Comparison of ENCODE assay signal across 8 cellular contexts in the genomic region with DNA sequence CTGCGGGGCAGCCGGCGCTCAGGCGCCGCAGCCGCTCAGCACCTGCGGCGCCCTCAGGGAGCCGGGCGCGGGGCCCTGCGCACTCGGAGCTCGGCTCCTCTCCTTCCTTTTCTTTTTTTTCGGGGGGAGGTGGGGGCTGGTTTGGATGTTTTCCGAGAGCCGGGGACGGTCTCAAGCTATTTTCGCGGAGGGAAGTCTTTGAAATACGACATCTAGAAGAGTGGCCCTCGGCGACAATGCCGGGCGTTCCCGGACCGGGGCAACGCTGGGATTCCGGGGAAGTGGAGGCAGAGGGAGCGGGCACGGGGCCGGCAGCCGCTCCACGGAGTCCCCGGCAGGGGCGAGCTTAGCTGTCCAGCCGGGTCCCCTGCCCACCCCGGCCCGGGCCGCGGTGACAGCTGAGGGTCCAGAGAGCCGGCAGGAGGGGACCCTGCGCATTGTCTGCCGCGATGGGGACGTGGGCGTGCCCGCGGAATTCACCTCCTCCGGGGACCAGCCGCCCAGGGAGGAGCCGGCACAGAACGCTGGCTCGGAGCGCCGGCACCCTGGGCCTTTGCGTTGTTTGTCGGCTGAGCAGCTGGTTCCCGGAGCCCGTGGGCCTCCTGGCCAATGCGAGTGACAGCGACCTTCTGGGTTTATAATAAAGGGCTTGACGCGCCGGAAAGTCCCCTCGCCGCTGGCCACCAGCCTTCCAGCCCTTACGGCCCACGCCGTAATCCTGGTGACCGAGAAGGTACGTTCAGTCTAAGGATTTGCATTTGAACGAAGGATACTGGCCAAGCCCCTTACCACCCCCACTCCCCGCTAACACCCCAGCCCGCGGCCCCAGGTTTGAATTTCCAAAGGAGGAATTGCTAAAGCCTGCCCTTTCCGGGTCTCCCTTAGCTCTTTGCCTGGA. TPM values are rescaled to one million over a fixed set of nuclear protein-coding genes. Genes with fewer than 3 reads are reported as not detected.
DNase-seq lines count a peak whose midpoint lies in the region; ATAC-seq and TF ChIP-seq lines count a peak whose summit lies in the region.

No MANE protein-coding gene starts in this region.

- peaks cover 34% of the 10 kb centered on the region for H4K20me1 ChIP-seq in Loucy (ENCODE audit: insufficient read depth, low read length, poor library complexity, severe bottlenecking)

- CTCF ChIA-PET in BJ (lab: Yijun Ruan, JAX) = interaction anchor here (0.6 kb wide), 1 partner anchor 21 kb away, joined by 3 read pairs; no protein-coding TSS in a partner anchor

- DNase-seq in BJ (ENCODE audit: low read depth) (no peak), ecto neural progenitor cell (ENCODE audit: low spot score) (peak; percentile 69), kidney glomerular epithelial cell (lab: John Stamatoyannopoulos, UW) (no peak)
- DNase-seq in activated CD4-positive, alpha-beta T cell treated with anti-CD3 and anti-CD28 coated beads, Interleukin-2, amount 10 ng/mL, durations not matched to agents 24 days and 14 days = peak; percentile 90
- DNase-seq in stimulated activated naive B cell treated with anti-CD40 and anti-IgM and Interleukin-4, amounts not matched to agents 10 μg/mL and 1 μg/mL and 100 μg/mL, for 72 hours = peak; percentile 66

- peaks cover 14% of the 10 kb centered on the region for H3K27me3 Mint-ChIP-seq in activated CD4-positive, alpha-beta T cell treated with anti-CD3 and anti-CD28 coated beads, Interleukin-2, amount 10 ng/mL, durations not matched to agents 24 days and 14 days
- H3K27me3 Mint-ChIP-seq in stimulated activated naive B cell treated with anti-CD40 and anti-IgM and Interleukin-4, amounts not matched to agents 10 μg/mL and 1 μg/mL and 100 μg/mL, for 72 hours = no peaks in the 10 kb centered on the region

- no peak for TF ChIP-seq CTCF in BJ (IDR thresholded peaks at IDR 0.05; ENCODE audit: insufficient read depth, low read depth, low read length)
- TF ChIP-seq CTCF in Loucy (conservative IDR thresholded peaks at IDR 0.05; ENCODE audit: low read length) = no peak

- H3F3A ChIP-seq in Loucy (ENCODE audit: low read depth) = peaks cover 6% of the 10 kb centered on the region; the same call in 1 of the 2 replicates

- H3K9ac ChIP-seq in Loucy (ENCODE audit: low read depth, low read length, poor library complexity, severe bottlenecking) = peak overlapping the region; percentile 95

- peak overlapping the region; percentile 84 for H3K4me2 ChIP-seq in Loucy (ENCODE audit: low read depth, low read length, poor library complexity, severe bottlenecking)

- no peaks in the 10 kb centered on the region for H3K9me3 Mint-ChIP-seq in activated CD4-positive, alpha-beta T cell treated with anti-CD3 and anti-CD28 coated beads, Interleukin-2, amount 10 ng/mL, durations not matched to agents 24 days and 14 days
- H3K9me3 Mint-ChIP-seq in stimulated activated naive B cell treated with anti-CD40 and anti-IgM and Interleukin-4, amounts not matched to agents 10 μg/mL and 1 μg/mL and 100 μg/mL, for 72 hours = no peaks in the 10 kb centered on the region

- intact Hi-C loops in activated CD4-positive, alpha-beta T cell treated with anti-CD3 and anti-CD28 coated beads, Interleukin-2, amount 10 ng/mL, durations not matched to agents 24 days and 14 days (cut with micrococcal nuclease) = loop anchor here (1.0 to 10.0 kb wide), 3 partner anchors 18 to 81 kb away; a partner anchor contains a TSS

- peaks cover 54% of the 10 kb centered on the region for H3K79me2 ChIP-seq in Loucy (ENCODE audit: insufficient read depth, low read length)

- H2AFZ ChIP-seq in Loucy (ENCODE audit: low read length) = peak overlapping the region; percentile 61

- H3K4me1 Mint-ChIP-seq in activated CD4-positive, alpha-beta T cell treated with anti-CD3 and anti-CD28 coated beads, Interleukin-2, amount 10 ng/mL, durations not matched to agents 24 days and 14 days = peaks cover 20% of the 10 kb centered on the region
- peaks cover 19 to 50% of the 10 kb centered on the region in 2 donors for H3K4me1 Mint-ChIP-seq in stimulated activated naive B cell treated with anti-CD40 and anti-IgM and Interleukin-4, amounts not matched to agents 10 μg/mL and 1 μg/mL and 100 μg/mL, for 72 hours

- H3K4me3 Mint-ChIP-seq in activated CD4-positive, alpha-beta T cell treated with anti-CD3 and anti-CD28 coated beads, Interleukin-2, amount 10 ng/mL, durations not matched to agents 24 days and 14 days = peak overlapping the region; percentile 78
- H3K4me3 Mint-ChIP-seq in stimulated activated naive B cell treated with anti-CD40 and anti-IgM and Interleukin-4, amounts not matched to agents 10 μg/mL and 1 μg/mL and 100 μg/mL, for 72 hours = peak overlapping the region; percentile 78 to 80

- POLR2A ChIA-PET in BJ (lab: Charles Lee) = no interaction called here

- peaks cover 25% of the 10 kb centered on the region for H3K36me3 Mint-ChIP-seq in activated CD4-positive, alpha-beta T cell treated with anti-CD3 and anti-CD28 coated beads, Interleukin-2, amount 10 ng/mL, durations not matched to agents 24 days and 14 days (ENCODE audit: low read depth)
- peaks cover 25 to 29% of the 10 kb centered on the region in 2 donors for H3K36me3 Mint-ChIP-seq in stimulated activated naive B cell treated with anti-CD40 and anti-IgM and Interleukin-4, amounts not matched to agents 10 μg/mL and 1 μg/mL and 100 μg/mL, for 72 hours

- H3K27ac Mint-ChIP-seq in activated CD4-positive, alpha-beta T cell treated with anti-CD3 and anti-CD28 coated beads, Interleukin-2, amount 10 ng/mL, durations not matched to agents 24 days and 14 days = peak overlapping the region; percentile 10
- peak overlapping the region; percentile 93 for H3K27ac Mint-ChIP-seq in stimulated activated naive B cell treated with anti-CD40 and anti-IgM and Interleukin-4, amounts not matched to agents 10 μg/mL and 1 μg/mL and 100 μg/mL, for 72 hours

- ATAC-seq in GM19397 (IDR thresholded peaks at IDR 0.05; ENCODE audit: unreplicated experiment) = peak; percentile 38
- peak; percentile 81 to 85 for ATAC-seq in stimulated activated naive B cell treated with anti-CD40 and anti-IgM and Interleukin-4, amounts not matched to agents 10 μg/mL and 1 μg/mL and 100 μg/mL, for 72 hours (replicated peaks)

- H3K9me3 ChIP-seq in Loucy (ENCODE audit: insufficient read depth, low read depth, low read length) = no peaks in the 10 kb centered on the region
- no peaks in the 10 kb centered on the region for H3K9me3 ChIP-seq in mononuclear cell (ENCODE audit: low read depth, low read length)

- H3K4me1 ChIP-seq in Loucy (ENCODE audit: insufficient read depth, low read length, poor library complexity, severe bottlenecking) (peaks cover 63% of the 10 kb centered on the region), mononuclear cell (ENCODE audit: insufficient read depth, low read length) (peaks cover 24% of the 10 kb centered on the region)

- H3K4me3 ChIP-seq in BJ (ENCODE audit: low read depth, low read length) (peak overlapping the region; percentile 52), Loucy (ENCODE audit: low read length, poor library complexity, severe bottlenecking) (peak overlapping the region; percentile 93), mononuclear cell (ENCODE audit: low read length) (peak overlapping the region; percentile 82)

- H3K9me2 ChIP-seq in Loucy (replicated peaks; ENCODE audit: low read depth, low read length) = no peaks in the 10 kb centered on the region

- H3K36me3 ChIP-seq in BJ (ENCODE audit: control insufficient read depth, insufficient read depth, low read length) = no peaks in the 10 kb centered on the region
- H3K36me3 ChIP-seq in Loucy (ENCODE audit: insufficient read depth, low read length) = peaks cover 16% of the 10 kb centered on the region; the same call in 1 of the 2 replicates

- H3K27me3 ChIP-seq in BJ (ENCODE audit: control insufficient read depth, insufficient read depth, low read length) = no peaks in the 10 kb centered on the region; the same call in 1 of the 2 replicates
- H3K27me3 ChIP-seq in Loucy (ENCODE audit: insufficient read depth, low read length, poor library complexity, severe bottlenecking) = no peaks in the 10 kb centered on the region
- H3K27me3 ChIP-seq in mononuclear cell (ENCODE audit: insufficient read depth, low read length) = no peaks in the 10 kb centered on the region

RNA-seq across cellular contexts. Expression of a gene that starts 0.6 kb away (rescaled TPM):
- 0.49 and 0.88 TPM in 2 replicates for polyA plus RNA-seq in BJ (2011; rRNA removed)
- polyA minus RNA-seq in BJ (2011; rRNA and poly(A)+ RNA removed) = 0.28 and 0.57 TPM in 2 replicates
- 19.5 and 23.0 TPM in 2 replicates for total RNA-seq in activated CD4-positive, alpha-beta T cell treated with anti-CD3 and anti-CD28 coated beads, Interleukin-2, amount 10 ng/mL, durations not matched to agents 24 days and 14 days
- total RNA-seq in mononuclear cell = 19.4 TPM

RNA-seq across cellular contexts. Expression of a gene that starts 18.2 kb away (rescaled TPM):
- 0.06 and 0.11 TPM in 2 replicates for polyA plus RNA-seq in BJ (2011; rRNA removed)
- polyA minus RNA-seq in BJ (2011; rRNA and poly(A)+ RNA removed) = not detected in 2 replicates
- not detected in 2 replicates for total RNA-seq in activated CD4-positive, alpha-beta T cell treated with anti-CD3 and anti-CD28 coated beads, Interleukin-2, amount 10 ng/mL, durations not matched to agents 24 days and 14 days
- total RNA-seq in mononuclear cell = 0.10 TPM

Comparison
In these comparisons a context has a peak if more than half of its experiments do, and no peak if none do; other contexts are left out.
1. DNase-seq: peak in activated CD4-positive, alpha-beta T cell treated with anti-CD3 and anti-CD28 coated beads, Interleukin-2, amount 10 ng/mL, durations not matched to agents 24 days and 14 days (single experiment), ecto neural progenitor cell (single experiment) and stimulated activated naive B cell treated with anti-CD40 and anti-IgM and Interleukin-4, amounts not matched to agents 10 μg/mL and 1 μg/mL and 100 μg/mL, for 72 hours (single experiment); none in BJ (single experiment) and kidney glomerular epithelial cell (single experiment).
2. Peak in every context shown above with its lines, with median percentiles within 50 percentile points of each other: H3K4me3 ChIP-seq.